Comparison of ENCODE assay signal across 8 cellular contexts in genomic region chr19:47228937-47229673, GRCh38. TPM values are rescaled to one million over a fixed set of nuclear protein-coding genes. Genes with fewer than 3 reads are reported as not detected.
DNase-seq lines count a peak whose midpoint lies in the region; ATAC-seq and TF ChIP-seq lines count a peak whose summit lies in the region.

No MANE protein-coding gene starts in this region.

- no peak for TF ChIP-seq CTCF in 22Rv1 (IDR thresholded peaks at IDR 0.05)
- TF ChIP-seq CTCF in GM12875 (IDR thresholded peaks at IDR 0.05; ENCODE audit: borderline replicate concordance, insufficient read depth, low read depth, low read length) = no peak
- TF ChIP-seq CTCF in WERI-Rb-1 (IDR thresholded peaks at IDR 0.05; ENCODE audit: low read depth, low read length) = no peak
- TF ChIP-seq CTCF in fibroblast of pulmonary artery (IDR thresholded peaks at IDR 0.05; ENCODE audit: low read length, missing control alignments) = no peak

- H3K9me3 ChIP-seq in WERI-Rb-1 (ENCODE audit: severe bottlenecking) (no peaks in the 10 kb centered on the region), skeletal muscle tissue (ENCODE audit: control insufficient read depth in 3 of 3, low read length in 3 of 3) (no peaks in the 10 kb centered on the region)

- H3K4me1 ChIP-seq in skeletal muscle tissue (ENCODE audit: control insufficient read depth in 3 of 3, insufficient read depth in 3 of 3, low read length in 3 of 3) = peaks cover 45 to 56% (median 46%) of the 10 kb centered on the region in 3 donors

- ATAC-seq in HG02840 (IDR thresholded peaks at IDR 0.05; ENCODE audit: low FRiP score, unreplicated experiment) (no peak), HG02610 (IDR thresholded peaks at IDR 0.05; ENCODE audit: unreplicated experiment) (no peak)

- H3K9ac ChIP-seq in skeletal muscle tissue (ENCODE audit: low read depth in 1 of 3, low read length in 3 of 3) = peak overlapping the region; percentile 90 to 98 (median 97)

- H3K4me3 ChIP-seq in GM12875 (ENCODE audit: low read depth, low read length) = peak overlapping the region; percentile 86
- H3K4me3 ChIP-seq in WERI-Rb-1 (ENCODE audit: low read depth, low read length) = peak overlapping the region; percentile 80
- H3K4me3 ChIP-seq in fibroblast of pulmonary artery (replicated peaks; ENCODE audit: low read depth, low read length) = peak overlapping the region; percentile 98
- H3K4me3 ChIP-seq in skeletal muscle tissue (ENCODE audit: low read length in 3 of 3) = peak overlapping the region; percentile 82 to 98 (median 92)

- H3K27ac ChIP-seq in 22Rv1 (peak overlapping the region; percentile 99), WERI-Rb-1 (peak overlapping the region; percentile 92), skeletal muscle tissue (ENCODE audit: low read depth, low read length) (peak overlapping the region; percentile 100)

- H3K36me3 ChIP-seq in WERI-Rb-1 (peaks cover 13% of the 10 kb centered on the region), skeletal muscle tissue (ENCODE audit: control insufficient read depth in 3 of 3, insufficient read depth in 3 of 3, low read length in 3 of 3) (no peaks in the 10 kb centered on the region)

- H3K27me3 ChIP-seq in WERI-Rb-1 (ENCODE audit: insufficient read depth, low read depth, severe bottlenecking) = no peaks in the 10 kb centered on the region
- H3K27me3 ChIP-seq in skeletal muscle tissue (ENCODE audit: control insufficient read depth in 3 of 3, insufficient read depth in 3 of 3, low read length in 3 of 3) = no peaks in the 10 kb centered on the region

- DNase-seq in WERI-Rb-1 (no peak), fibroblast of pulmonary artery (ENCODE audit: low read depth) (peak; percentile 43), pons (ENCODE audit: low spot score) (no peak)

RNA-seq across cellular contexts. Expression of gene BBC3, which starts 1.9 kb away (rescaled TPM):
- total RNA-seq in skeletal muscle tissue = 2.6 TPM

RNA-seq across cellular contexts. Expression of gene CCDC9, which starts 27.2 kb away (rescaled TPM):
- total RNA-seq in skeletal muscle tissue = 4.2 TPM

RNA-seq across cellular contexts. Expression of gene INAFM1, which starts 45.6 kb away (rescaled TPM):
- 1.6 TPM for total RNA-seq in skeletal muscle tissue
